Comparison of ENCODE assay signal across 3 cellular contexts in genomic region chr19:14979136-14979497, GRCh38.
A peak's percentile ranks its signal among the peaks of the same experiment; 100 is the strongest.
TF ChIP-seq lines count a peak whose summit lies in the region.

No MANE protein-coding gene starts in this region.

TF ChIP-seq in A549, 52 proteins besides CTCF, POLR2A, EP300 and RAD21:
- TF ChIP-seq ZNF302 (CRISPR knock-in tag; IDR thresholded peaks at IDR 0.05) (no peak), MYC (IDR thresholded peaks at IDR 0.05; ENCODE audit: borderline replicate concordance, low read length) (no peak), TFCP2L1 (CRISPR knock-in tag; IDR thresholded peaks at IDR 0.05) (no peak), CBX8 (IDR thresholded peaks at IDR 0.05) (no peak), FOSB (CRISPR knock-in tag; IDR thresholded peaks at IDR 0.05) (no peak), ZC3H11A (IDR thresholded peaks at IDR 0.05) (no peak), RCOR1 (IDR thresholded peaks at IDR 0.05; ENCODE audit: low read depth, low read length) (no peak), FOSL2 (IDR thresholded peaks at IDR 0.05) (no peak), FOSL2 (CRISPR knock-in tag; IDR thresholded peaks at IDR 0.05) (no peak), PHF8 (IDR thresholded peaks at IDR 0.05; ENCODE audit: borderline replicate concordance, low read depth) (no peak), MAFK (IDR thresholded peaks at IDR 0.05; ENCODE audit: partially characterized antibody) (no peak), NPAS2 (CRISPR knock-in tag; IDR thresholded peaks at IDR 0.05; ENCODE audit: borderline replicate concordance) (no peak), HOXB13 (CRISPR knock-in tag; IDR thresholded peaks at IDR 0.05; ENCODE audit: low read depth) (no peak), CEBPB (IDR thresholded peaks at IDR 0.05) (no peak), PBX3 (IDR thresholded peaks at IDR 0.05) (no peak), BCL3 (IDR thresholded peaks at IDR 0.05) (no peak), RNF2 (IDR thresholded peaks at IDR 0.05; ENCODE audit: borderline replicate concordance, low read depth) (no peak), JUNB (IDR thresholded peaks at IDR 0.05) (no peak), ZFP36 (IDR thresholded peaks at IDR 0.05; ENCODE audit: borderline replicate concordance, partially characterized antibody) (no peak), ZSCAN20 (CRISPR knock-in tag; IDR thresholded peaks at IDR 0.05) (no peak), EHF (CRISPR knock-in tag; IDR thresholded peaks at IDR 0.05) (no peak)

TF ChIP-seq in endothelial cell of umbilical vein, 7 proteins besides CTCF, POLR2A, EP300 and RAD21:
- TF ChIP-seq MYC (IDR thresholded peaks at IDR 0.05; ENCODE audit: low read depth, low read length) (no peak), EZH2 (IDR thresholded peaks at IDR 0.05; ENCODE audit: borderline replicate concordance, low read depth, low read length, severe bottlenecking) (peak; percentile 18), POLR2AphosphoS5 (IDR thresholded peaks at IDR 0.05; ENCODE audit: insufficient read depth, low read depth, low read length) (no peak)

TF ChIP-seq in GM12891, 5 proteins besides CTCF, POLR2A, EP300 and RAD21:
- TF ChIP-seq SPI1 (IDR thresholded peaks at IDR 0.05; ENCODE audit: low read depth, low read length), result no peak
- TF ChIP-seq POLR2AphosphoS5 (IDR thresholded peaks at IDR 0.05; ENCODE audit: low read depth, low read length), result no peak
- TF ChIP-seq POU2F2 (IDR thresholded peaks at IDR 0.05; ENCODE audit: low read depth, low read length), result no peak
- TF ChIP-seq TAF1 (IDR thresholded peaks at IDR 0.05; ENCODE audit: low read depth, low read length), result no peak
- no peak for TF ChIP-seq PAX5 (IDR thresholded peaks at IDR 0.05; ENCODE audit: insufficient read depth, low read length, severe bottlenecking)
